Comparison of ENCODE assay signal across 15 cellular contexts in genomic region chr20:4805663-4806449, GRCh38. TPM values are rescaled to one million over a fixed set of nuclear protein-coding genes. Genes with fewer than 3 reads are reported as not detected.
DNase-seq lines count a peak whose midpoint lies in the region; ATAC-seq, FAIRE-seq and TF ChIP-seq lines count a peak whose summit lies in the region.
"Had no signal": no experiment of that assay in that cellular context is flagged by ENCODE, and none has a peak within 500 bp of the region (broad histone marks: within the 10 kb centered on the region; RNA-seq: fewer than 3 reads in every experiment).

No MANE protein-coding gene starts in this region.

- H2BK12ac ChIP-seq in H1 (ENCODE audit: low read depth, low read length) = no peak overlapping the region

- H2AK5ac ChIP-seq in H1 (ENCODE audit: low read depth, low read length) = no peak overlapping the region

- H2AFZ ChIP-seq in H1 (ENCODE audit: low read length) = no peak overlapping the region

- FAIRE-seq in H1 (lab: Jason Lieb, UNC) = no peak
- FAIRE-seq: islet of Langerhans had no signal

- TF ChIP-seq CTCF in H1 (IDR thresholded peaks at IDR 0.05; ENCODE audit: control extremely low read depth in 1 of 3, insufficient read depth in 1 of 3, low read depth in 1 of 3, low read length in 3 of 3) = no peak

- H3K4me3 Mint-ChIP-seq in activated CD4-positive, alpha-beta T cell treated with anti-CD3 and anti-CD28 coated beads, Interleukin-2, amount 10 ng/mL, durations not matched to agents 24 days and 14 days = no peak overlapping the region
- peak overlapping the region; percentile 14 for H3K4me3 Mint-ChIP-seq in stimulated activated memory B cell treated with anti-CD40 and anti-IgM and Interleukin-4, amounts not matched to agents 10 μg/mL and 1 μg/mL and 100 μg/mL, for 72 hours

- TF ChIP-seq EP300 in H1 (IDR thresholded peaks at IDR 0.05; ENCODE audit: borderline replicate concordance in 1 of 2, low read depth in 2 of 2, low read length in 2 of 2) = no peak

- no peak overlapping the region for H3K4me3 ChIP-seq in H1 (ENCODE audit: extremely low read depth in 1 of 4, insufficient read depth in 2 of 4, low read depth in 3 of 4, low read length in 4 of 4)
- H3K4me3 ChIP-seq: HAP-1 had no signal

- intact Hi-C loops in activated CD4-positive, alpha-beta T cell treated with anti-CD3 and anti-CD28 coated beads, Interleukin-2, amount 10 ng/mL, durations not matched to agents 24 days and 14 days (cut with micrococcal nuclease) = no loop called here

- CTCF ChIA-PET in H1 (lab: Charles Lee; ENCODE audit: partially characterized antibody) = interaction anchor here (0.7 to 2.2 kb wide), 3 partner anchors 10 to 122 kb away, joined by 3 to 5 read pairs (median 4); no protein-coding TSS in a partner anchor

- peak; percentile 75 for ATAC-seq in stimulated activated memory B cell treated with anti-CD40 and anti-IgM and Interleukin-4, amounts not matched to agents 10 μg/mL and 1 μg/mL and 100 μg/mL, for 72 hours

- no peak for TF ChIP-seq RAD21 in H1 (IDR thresholded peaks at IDR 0.05 in 1 of 2, conservative IDR thresholded peaks at IDR 0.05 in 1 of 2; ENCODE audit: low read depth in 2 of 2, low read length in 2 of 2)

- H2BK20ac ChIP-seq in H1 (ENCODE audit: low read length) = no peak overlapping the region

- H3K9me3 Mint-ChIP-seq in activated CD4-positive, alpha-beta T cell treated with anti-CD3 and anti-CD28 coated beads, Interleukin-2, amount 10 ng/mL, durations not matched to agents 24 days and 14 days = no peaks in the 10 kb centered on the region
- no peaks in the 10 kb centered on the region for H3K9me3 Mint-ChIP-seq in stimulated activated memory B cell treated with anti-CD40 and anti-IgM and Interleukin-4, amounts not matched to agents 10 μg/mL and 1 μg/mL and 100 μg/mL, for 72 hours

- no peaks in the 10 kb centered on the region for H3K27me3 Mint-ChIP-seq in activated CD4-positive, alpha-beta T cell treated with anti-CD3 and anti-CD28 coated beads, Interleukin-2, amount 10 ng/mL, durations not matched to agents 24 days and 14 days
- no peaks in the 10 kb centered on the region for H3K27me3 Mint-ChIP-seq in stimulated activated memory B cell treated with anti-CD40 and anti-IgM and Interleukin-4, amounts not matched to agents 10 μg/mL and 1 μg/mL and 100 μg/mL, for 72 hours

- peak overlapping the region; percentile 51 for H3K27ac Mint-ChIP-seq in activated CD4-positive, alpha-beta T cell treated with anti-CD3 and anti-CD28 coated beads, Interleukin-2, amount 10 ng/mL, durations not matched to agents 24 days and 14 days
- H3K27ac Mint-ChIP-seq in stimulated activated memory B cell treated with anti-CD40 and anti-IgM and Interleukin-4, amounts not matched to agents 10 μg/mL and 1 μg/mL and 100 μg/mL, for 72 hours = peak overlapping the region; percentile 96

- H4K20me1 ChIP-seq in H1 (replicated peaks in 1 of 2; ENCODE audit: control insufficient read depth in 1 of 2, insufficient read depth in 2 of 2, low read length in 2 of 2) = no peaks in the 10 kb centered on the region

- no peak overlapping the region for H3K4me2 ChIP-seq in H1 (ENCODE audit: insufficient read depth in 1 of 2, low read depth in 2 of 2, low read length in 2 of 2)

- no peak overlapping the region for H3K18ac ChIP-seq in H1 (ENCODE audit: extremely low read depth, low read length)

- no peaks in the 10 kb centered on the region for H3K4me1 ChIP-seq in H1 (replicated peaks in 1 of 4; ENCODE audit: control insufficient read depth in 3 of 4, insufficient read depth in 4 of 4, low read length in 3 of 4)
- H3K4me1 ChIP-seq: HAP-1 had no signal

- WGBS in H1 (ENCODE audit: extremely low coverage in 1 of 2, insufficient coverage in 1 of 2, insufficient read length in 1 of 2, insufficient replicate concordance in 2 of 2, low coverage in 1 of 2, low lambda C conversion rate in 2 of 2, missing lambda C conversion rate in 1 of 2), 2 experiments = 85% methylated on average over 18 of the region's 18 CpGs; no CpG with 5 or more reads in 1 of the 2 experiments

- no peak overlapping the region for H3K27ac ChIP-seq in H1 (ENCODE audit: low read depth, low read length)

- TF ChIP-seq POLR2A in H1 (IDR thresholded peaks at IDR 0.05; ENCODE audit: control extremely low read depth in 1 of 2, low read depth in 2 of 2, low read length in 2 of 2) = no peak

- peaks cover 29% of the 10 kb centered on the region for H3K4me1 Mint-ChIP-seq in activated CD4-positive, alpha-beta T cell treated with anti-CD3 and anti-CD28 coated beads, Interleukin-2, amount 10 ng/mL, durations not matched to agents 24 days and 14 days
- H3K4me1 Mint-ChIP-seq in stimulated activated memory B cell treated with anti-CD40 and anti-IgM and Interleukin-4, amounts not matched to agents 10 μg/mL and 1 μg/mL and 100 μg/mL, for 72 hours = peaks cover 74% of the 10 kb centered on the region

- H3K36me3 Mint-ChIP-seq in activated CD4-positive, alpha-beta T cell treated with anti-CD3 and anti-CD28 coated beads, Interleukin-2, amount 10 ng/mL, durations not matched to agents 24 days and 14 days (ENCODE audit: low read depth) = peaks cover 35% of the 10 kb centered on the region
- peaks cover 68% of the 10 kb centered on the region for H3K36me3 Mint-ChIP-seq in stimulated activated memory B cell treated with anti-CD40 and anti-IgM and Interleukin-4, amounts not matched to agents 10 μg/mL and 1 μg/mL and 100 μg/mL, for 72 hours

- no peak overlapping the region for H2BK120ac ChIP-seq in H1 (replicated peaks; ENCODE audit: low read depth, low read length)

- H3K9me3 ChIP-seq in H1 (ENCODE audit: insufficient read depth in 2 of 2, low read depth in 1 of 2, low read length in 1 of 2) = no peaks in the 10 kb centered on the region
- H3K9me3 ChIP-seq: HAP-1 had no signal

- 0 out of 2 replicates have a peak overlapping the region, but pooled peaks have one; percentile 72 for H2BK15ac ChIP-seq in H1 (ENCODE audit: low read length)

- no peak overlapping the region for H4K8ac ChIP-seq in H1 (ENCODE audit: extremely low read depth, insufficient read depth, low read length)

- no peaks in the 10 kb centered on the region; the same call in 1 of the 2 replicates for H3K79me1 ChIP-seq in H1 (ENCODE audit: low read depth, low read length)

- no peaks in the 10 kb centered on the region for H3K23me2 ChIP-seq in H1 (ENCODE audit: low read depth, low read length)

- no peak overlapping the region for H4K5ac ChIP-seq in H1 (ENCODE audit: insufficient read length, low read depth, low read length)

- no peak overlapping the region for H3K56ac ChIP-seq in H1 (replicated peaks; ENCODE audit: insufficient read length, low read depth, low read length)

- no peak overlapping the region for H3K14ac ChIP-seq in H1 (ENCODE audit: insufficient read length)

- H3K4ac ChIP-seq in H1 (replicated peaks; ENCODE audit: insufficient read length, low read depth, low read length) = no peak overlapping the region

- H3K79me2 ChIP-seq in H1 (ENCODE audit: control insufficient read depth in 1 of 2, insufficient read depth in 2 of 2, low read length in 2 of 2) = no peaks in the 10 kb centered on the region

- no peak overlapping the region for H2BK5ac ChIP-seq in H1 (ENCODE audit: low read depth, low read length)

- POLR2A ChIA-PET in H1 (lab: Charles Lee; ENCODE audit: partially characterized antibody) = no interaction called here

- no peak overlapping the region for H3K23ac ChIP-seq in H1 (ENCODE audit: insufficient read length)

- DNase-seq in activated CD4-positive, alpha-beta T cell treated with anti-CD3 and anti-CD28 coated beads, Interleukin-2, amount 10 ng/mL, durations not matched to agents 24 days and 14 days = no peak
- no peak for DNase-seq in activated CD4-positive, alpha-beta T cell treated with anti-CD3 and anti-CD28 coated beads, Interleukin-2, amount 50 U/mL, for 48 hours
- DNase-seq in M059J (ENCODE audit: low read depth) = peak; percentile 38
- no peak for DNase-seq in H1 (ENCODE audit: low read depth in 1 of 2, low spot score in 2 of 2)
- no peak for DNase-seq in NCI-H345 treated with DMSO at 0.1 percent for 48 hours (lab: John Stamatoyannopoulos, UW; ENCODE audit: unreplicated experiment)
- DNase-seq in NCI-H1694 (lab: John Stamatoyannopoulos, UW) = no peak
- DNase-seq in NCI-H2227 treated with DMSO at 0.1 percent for 48 hours (lab: John Stamatoyannopoulos, UW) = no peak
- DNase-seq: activated CD8-positive, alpha-beta memory T cell treated with anti-CD3 and anti-CD28 coated beads, Interleukin-2, amount 50 U/mL, for 4 hours; amygdala; glutamatergic neuron; NCI-H1092 treated with DMSO at 0.1 percent for 48 hours; NCI-H446 had no signal

- H3K9ac ChIP-seq in H1 (replicated peaks in 1 of 4; ENCODE audit: extremely low read depth in 1 of 4, low read depth in 3 of 4, low read length in 3 of 4) = peak overlapping the region in 1 of 4 experiments; percentile 21; a peak in 1 of 7 replicates

- H4K91ac ChIP-seq in H1 (replicated peaks; ENCODE audit: insufficient read length, low read length) = no peak overlapping the region

- H3K36me3 ChIP-seq in H1 (ENCODE audit: control insufficient read depth in 2 of 4, insufficient read depth in 4 of 4, low read length in 3 of 4) = no peaks in the 10 kb centered on the region; a peak in 1 of 8 replicates
- H3K36me3 ChIP-seq: HAP-1 had no signal

- no peaks in the 10 kb centered on the region for H3K27me3 ChIP-seq in H1 (replicated peaks in 1 of 4; ENCODE audit: control insufficient read depth in 3 of 4, extremely low read depth in 1 of 4, insufficient read depth in 3 of 4, low read length in 3 of 4)

TF ChIP-seq in H1, 55 proteins besides CTCF, POLR2A, EP300 and RAD21 (continues in another document):
- TF ChIP-seq YY1 (IDR thresholded peaks at IDR 0.05; ENCODE audit: low read depth, low read length) (no peak), KDM4A (IDR thresholded peaks at IDR 0.05; ENCODE audit: low read depth, low read length, severe bottlenecking) (no peak), CBX8 (IDR thresholded peaks at IDR 0.05; ENCODE audit: borderline replicate concordance, low read depth, low read length) (no peak)

RNA-seq across cellular contexts. Expression of gene RASSF2, which starts 17.6 kb away (rescaled TPM):
- 38.1 and 38.5 TPM in 2 replicates for total RNA-seq in activated CD4-positive, alpha-beta T cell treated with anti-CD3 and anti-CD28 coated beads, Interleukin-2, amount 10 ng/mL, durations not matched to agents 24 days and 14 days
- total RNA-seq in M059J (2014; rRNA removed; shearing (Covaris generic)) = 3.7 and 5.6 TPM in 2 replicates
- 9.0 and 9.5 TPM in 2 replicates for total RNA-seq in H1 (2021; fragmentation: NEBNext Ultra II Directional; extraction: Animal tissue kit (Norgen Biotek cat#: 25700))
- polyA plus RNA-seq in H1 (2011; rRNA removed) = 4.1 and 4.9 TPM in 2 replicates
- polyA plus RNA-seq in H1 (2011; cell fraction: cytosol; rRNA removed) = 5.0 TPM
- polyA plus RNA-seq in H1 (2011; cell fraction: nucleus; rRNA removed) = 4.7 TPM
- 5.3 to 7.8 TPM (median 6.5 TPM) in 4 replicates for polyA plus RNA-seq in H1 (2012, experiment 1 of 2)
- 2.8 TPM for polyA plus RNA-seq in H1 (2012, experiment 2 of 2)
- polyA plus RNA-seq in H1 (2013, experiment 1 of 2) = 4.9 TPM
- polyA plus RNA-seq in H1 (2013, experiment 2 of 2) = 5.5 TPM
- polyA minus RNA-seq in H1 (2011; rRNA and poly(A)+ RNA removed) = 8.7 and 12.3 TPM in 2 replicates
- 5.4 TPM for polyA minus RNA-seq in H1 (2011; cell fraction: cytosol; rRNA and poly(A)+ RNA removed)
- 5.3 TPM for polyA minus RNA-seq in H1 (2011; cell fraction: nucleus; rRNA and poly(A)+ RNA removed)
